17 cellular contexts compared by ENCODE assay signal in the genomic region with DNA sequence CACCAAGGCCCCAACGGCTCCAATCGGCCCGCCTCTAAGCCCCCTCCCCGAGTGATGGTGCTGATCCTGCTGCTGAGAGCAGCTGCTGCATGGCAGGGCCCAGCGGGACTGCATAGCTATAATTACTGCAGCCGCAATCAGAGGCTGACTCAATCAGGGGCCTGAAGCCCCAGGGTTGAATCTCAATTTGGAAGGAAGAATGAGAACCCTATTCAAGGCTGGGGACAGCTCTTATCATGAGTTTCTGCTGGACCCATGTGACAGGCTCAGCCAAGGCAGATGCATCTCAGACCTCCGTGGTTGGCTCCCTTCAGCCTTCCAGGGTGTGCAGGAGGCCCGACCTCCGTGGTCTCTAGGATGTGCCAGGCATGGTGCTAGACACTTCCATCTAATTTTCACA. TPM values are rescaled to one million over a fixed set of nuclear protein-coding genes. Genes with fewer than 3 reads are reported as not detected.
A peak's percentile ranks its signal among the peaks of the same experiment; 100 is the strongest.
DNase-seq lines count a peak whose midpoint lies in the region; ATAC-seq lines count a peak whose summit lies in the region.
"Had no signal": no experiment of that assay in that cellular context is flagged by ENCODE, and none has a peak within 500 bp of the region (broad histone marks: within the 10 kb centered on the region; RNA-seq: fewer than 3 reads in every experiment).

No MANE protein-coding gene starts in this region.

- H3K27me3 Mint-ChIP-seq in activated CD8-positive, alpha-beta memory T cell treated with anti-CD3 and anti-CD28 coated beads, Interleukin-2, amount 10 ng/mL, durations not matched to agents 7 days and 5 days, result no peaks in the 10 kb centered on the region
- H3K27me3 Mint-ChIP-seq in stimulated activated memory B cell treated with anti-CD40 and anti-IgM and Interleukin-4, amounts not matched to agents 10 μg/mL and 1 μg/mL and 100 μg/mL, for 72 hours, result no peaks in the 10 kb centered on the region
- H3K27me3 Mint-ChIP-seq: CD4-positive, CD25-positive, alpha-beta regulatory T cell had no signal

- no peak for DNase-seq in activated CD8-positive, alpha-beta memory T cell treated with anti-CD3 and anti-CD28 coated beads, Interleukin-2, amount 10 ng/mL, durations not matched to agents 7 days and 5 days
- no peak for DNase-seq in activated CD8-positive, alpha-beta memory T cell treated with anti-CD3 and anti-CD28 coated beads for 24 hours
- DNase-seq in NCI-H69 (lab: John Stamatoyannopoulos, UW) (peak; percentile 79), fibroblast of peridontal ligament (ENCODE audit: extremely low read depth) (peak; percentile 33), substantia nigra (lab: John Stamatoyannopoulos, UW) (no peak)
- DNase-seq: AML-193; CD4-positive, CD25-positive, alpha-beta regulatory T cell; DMS79 treated with DMSO at 0.1 percent for 48 hours; GOT3; HFFc6; MG63; NCI-H1105; NCI-H2029 treated with DMSO at 0.1 percent for 48 hours; NK-92 treated with Interleukin-12 subunit alpha and Interleukin-12 subunit beta, amount 100 ng/mL, for 24 hours had no signal

- no peaks in the 10 kb centered on the region for H3K9me3 Mint-ChIP-seq in activated CD8-positive, alpha-beta memory T cell treated with anti-CD3 and anti-CD28 coated beads, Interleukin-2, amount 10 ng/mL, durations not matched to agents 7 days and 5 days (ENCODE audit: low read depth)
- no peaks in the 10 kb centered on the region for H3K9me3 Mint-ChIP-seq in stimulated activated memory B cell treated with anti-CD40 and anti-IgM and Interleukin-4, amounts not matched to agents 10 μg/mL and 1 μg/mL and 100 μg/mL, for 72 hours
- H3K9me3 Mint-ChIP-seq: CD4-positive, CD25-positive, alpha-beta regulatory T cell; HFFc6 had no signal

- peak overlapping the region; percentile 47 for H3K27ac Mint-ChIP-seq in activated CD8-positive, alpha-beta memory T cell treated with anti-CD3 and anti-CD28 coated beads, Interleukin-2, amount 10 ng/mL, durations not matched to agents 7 days and 5 days
- H3K27ac Mint-ChIP-seq in stimulated activated memory B cell treated with anti-CD40 and anti-IgM and Interleukin-4, amounts not matched to agents 10 μg/mL and 1 μg/mL and 100 μg/mL, for 72 hours, result peak overlapping the region; percentile 64
- H3K27ac Mint-ChIP-seq: HFFc6 had no signal

- no peaks in the 10 kb centered on the region for H3K4me1 Mint-ChIP-seq in activated CD8-positive, alpha-beta memory T cell treated with anti-CD3 and anti-CD28 coated beads, Interleukin-2, amount 10 ng/mL, durations not matched to agents 7 days and 5 days
- H3K4me1 Mint-ChIP-seq in stimulated activated memory B cell treated with anti-CD40 and anti-IgM and Interleukin-4, amounts not matched to agents 10 μg/mL and 1 μg/mL and 100 μg/mL, for 72 hours, result peaks cover 6% of the 10 kb centered on the region

- peaks cover 22% of the 10 kb centered on the region for H3K36me3 Mint-ChIP-seq in activated CD8-positive, alpha-beta memory T cell treated with anti-CD3 and anti-CD28 coated beads, Interleukin-2, amount 10 ng/mL, durations not matched to agents 7 days and 5 days
- peaks cover 48% of the 10 kb centered on the region for H3K36me3 Mint-ChIP-seq in stimulated activated memory B cell treated with anti-CD40 and anti-IgM and Interleukin-4, amounts not matched to agents 10 μg/mL and 1 μg/mL and 100 μg/mL, for 72 hours

- CTCF ChIA-PET in activated CD8-positive, alpha-beta memory T cell treated with anti-CD3 and anti-CD28 coated beads, Interleukin-2, amount 10 ng/mL, durations not matched to agents 7 days and 5 days (lab: Charles Lee), result interaction anchor here (8.0 kb wide), 1 partner anchor 114 kb away, joined by 137 read pairs; no protein-coding TSS in a partner anchor

- no peak overlapping the region for H3K4me3 Mint-ChIP-seq in activated CD8-positive, alpha-beta memory T cell treated with anti-CD3 and anti-CD28 coated beads, Interleukin-2, amount 10 ng/mL, durations not matched to agents 7 days and 5 days
- no peak overlapping the region for H3K4me3 Mint-ChIP-seq in stimulated activated memory B cell treated with anti-CD40 and anti-IgM and Interleukin-4, amounts not matched to agents 10 μg/mL and 1 μg/mL and 100 μg/mL, for 72 hours
- H3K4me3 Mint-ChIP-seq: CD4-positive, CD25-positive, alpha-beta regulatory T cell; HFFc6 had no signal

- no peak for ATAC-seq in activated CD8-positive, alpha-beta memory T cell treated with anti-CD3 and anti-CD28 coated beads, Interleukin-2, amount 10 ng/mL, durations not matched to agents 7 days and 5 days
- no peak for ATAC-seq in stimulated activated memory B cell treated with anti-CD40 and anti-IgM and Interleukin-4, amounts not matched to agents 10 μg/mL and 1 μg/mL and 100 μg/mL, for 72 hours
- no peak for ATAC-seq in GM19452 (IDR thresholded peaks at IDR 0.05; ENCODE audit: unreplicated experiment)

- H3K27ac ChIP-seq in substantia nigra (ENCODE audit: low read depth, low read length, poor library complexity, severe bottlenecking), result no peak overlapping the region
- H3K27ac ChIP-seq: KMS-11 had no signal

RNA-seq across cellular contexts. Expression of a gene that starts 42.9 kb away (rescaled TPM):
- 10 to 100 TPM; 72.9 to 80.1 TPM for total RNA-seq in activated CD8-positive, alpha-beta memory T cell treated with anti-CD3 and anti-CD28 coated beads, Interleukin-2, amount 10 ng/mL, durations not matched to agents 7 days and 5 days

RNA-seq across cellular contexts. Expression of a gene that starts 46.7 kb away (rescaled TPM):
- 10 to 100 TPM; 65.1 to 82.5 TPM for total RNA-seq in activated CD8-positive, alpha-beta memory T cell treated with anti-CD3 and anti-CD28 coated beads, Interleukin-2, amount 10 ng/mL, durations not matched to agents 7 days and 5 days

Comparison
In these comparisons a context has a peak if more than half of its experiments do, and no peak if none do; other contexts are left out.
1. DNase-seq: peak in NCI-H69 (single experiment) and fibroblast of peridontal ligament (single experiment); none in activated CD8-positive, alpha-beta memory T cell treated with anti-CD3 and anti-CD28 coated beads, Interleukin-2, amount 10 ng/mL, durations not matched to agents 7 days and 5 days (single experiment), activated CD8-positive, alpha-beta memory T cell treated with anti-CD3 and anti-CD28 coated beads for 24 hours (single experiment) and substantia nigra (0 of 49).